ENCODE assay signal across 8 cellular contexts in genomic region chr10:70379581-70380176, GRCh38. TPM values are rescaled to one million over a fixed set of nuclear protein-coding genes. Genes with fewer than 3 reads are reported as not detected.
A peak's percentile ranks its signal among the peaks of the same experiment; 100 is the strongest.
DNase-seq lines count a peak whose midpoint lies in the region; ATAC-seq, FAIRE-seq and TF ChIP-seq lines count a peak whose summit lies in the region.

No MANE protein-coding gene starts in this region.

- no peaks in the 10 kb centered on the region for H3K9me2 ChIP-seq in Karpas-422 (replicated peaks; ENCODE audit: insufficient read depth, low read length)

- peak; percentile 72 for TF ChIP-seq CTCF in chondrocyte (IDR thresholded peaks at IDR 0.05)
- TF ChIP-seq CTCF in pancreas (IDR thresholded peaks at IDR 0.05): peak; percentile 24 to 61 (median 36)
- TF ChIP-seq CTCF in ascending aorta (IDR thresholded peaks at IDR 0.05): peak in 1 of 3 experiments; percentile 30

- 86 to 87% methylated on average over 14 of the region's 14 CpGs for WGBS in pancreas, 2 donors

- H3K4me2 ChIP-seq in Karpas-422 (ENCODE audit: low read depth, low read length, poor library complexity, severe bottlenecking): no peak overlapping the region

- no peak overlapping the region for H3K4me3 ChIP-seq in Karpas-422 (ENCODE audit: low read length)
- H3K4me3 ChIP-seq in pancreas: no peak overlapping the region
- no peak overlapping the region for H3K4me3 ChIP-seq in ascending aorta

- ATAC-seq in pancreas: no peak
- no peak for ATAC-seq in activated CD8-positive, alpha-beta memory T cell treated with anti-CD3 and anti-CD28 coated beads, Interleukin-2, amount 10 ng/mL, durations not matched to agents 7 days and 5 days

- peaks cover 13% of the 10 kb centered on the region for H3K4me1 ChIP-seq in Karpas-422 (ENCODE audit: low read length)
- no peaks in the 10 kb centered on the region for H3K4me1 ChIP-seq in pancreas
- H3K4me1 ChIP-seq in ascending aorta: peaks cover 0 to 7% of the 10 kb centered on the region in 2 donors

- no peak overlapping the region for H3K9ac ChIP-seq in Karpas-422 (ENCODE audit: low read length)

- intact Hi-C loops in pancreas (cut with DNase I) (no loop called here), ascending aorta (cut with DNase I) (loop anchor here (5.0 kb wide), 2 partner anchors 78 to 438 kb away; partner anchors contain the start of gene SGPL1)

- DNase-seq in DMS53 (lab: John Stamatoyannopoulos, UW): peak; percentile 42
- no peak for DNase-seq in DMS53 treated with DMSO at 0.1 percent for 48 hours (lab: John Stamatoyannopoulos, UW; ENCODE audit: unreplicated experiment)
- peak; percentile 63 for DNase-seq in Karpas-422
- no peak for DNase-seq in chondrocyte (ENCODE audit: low spot score)
- no peak for DNase-seq in pancreas
- no peak for DNase-seq in activated CD8-positive, alpha-beta memory T cell treated with anti-CD3 and anti-CD28 coated beads, Interleukin-2, amount 10 ng/mL, durations not matched to agents 7 days and 5 days
- DNase-seq in ascending aorta (ENCODE audit: low spot score in 2 of 2): no peak
- no peak for DNase-seq in NCI-H510A treated with DMSO at 0.1 percent for 48 hours (lab: John Stamatoyannopoulos, UW)

- no peak overlapping the region for H2AFZ ChIP-seq in Karpas-422 (ENCODE audit: low read length)

- FAIRE-seq in pancreas (lab: Jason Lieb, UNC): no peak

- H3K4me1 Mint-ChIP-seq in chondrocyte (ENCODE audit: low read depth): peaks cover 35% of the 10 kb centered on the region
- H3K4me1 Mint-ChIP-seq in activated CD8-positive, alpha-beta memory T cell treated with anti-CD3 and anti-CD28 coated beads, Interleukin-2, amount 10 ng/mL, durations not matched to agents 7 days and 5 days: peaks cover 12% of the 10 kb centered on the region

- no peak overlapping the region for H3K27ac Mint-ChIP-seq in chondrocyte (ENCODE audit: unreplicated experiment)
- no peak overlapping the region for H3K27ac Mint-ChIP-seq in activated CD8-positive, alpha-beta memory T cell treated with anti-CD3 and anti-CD28 coated beads, Interleukin-2, amount 10 ng/mL, durations not matched to agents 7 days and 5 days

- CTCF ChIA-PET in activated CD8-positive, alpha-beta memory T cell treated with anti-CD3 and anti-CD28 coated beads, Interleukin-2, amount 10 ng/mL, durations not matched to agents 7 days and 5 days (lab: Charles Lee): interaction anchor here (0.6 to 5.4 kb wide), 16 partner anchors 10 to 379 kb away, joined by 3 to 51 read pairs (median 4); partner anchors contain the start of genes EIF4EBP2, SAR1A and TYSND1

- H4K20me1 ChIP-seq in Karpas-422 (ENCODE audit: insufficient read depth, low read depth, low read length): no peaks in the 10 kb centered on the region

- H3K9me3 ChIP-seq in Karpas-422 (ENCODE audit: low read length) (no peaks in the 10 kb centered on the region), pancreas (no peaks in the 10 kb centered on the region), ascending aorta (no peaks in the 10 kb centered on the region)

- H3K27me3 ChIP-seq in Karpas-422 (ENCODE audit: low read length) (no peaks in the 10 kb centered on the region), pancreas (no peaks in the 10 kb centered on the region), ascending aorta (no peaks in the 10 kb centered on the region)

- no peak overlapping the region for H3K4me3 Mint-ChIP-seq in chondrocyte (ENCODE audit: unreplicated experiment)
- no peak overlapping the region for H3K4me3 Mint-ChIP-seq in activated CD8-positive, alpha-beta memory T cell treated with anti-CD3 and anti-CD28 coated beads, Interleukin-2, amount 10 ng/mL, durations not matched to agents 7 days and 5 days

- H3K79me2 ChIP-seq in Karpas-422 (ENCODE audit: low read length): peaks cover 68% of the 10 kb centered on the region

- H3K36me3 Mint-ChIP-seq in chondrocyte (ENCODE audit: low read depth): no peaks in the 10 kb centered on the region
- H3K36me3 Mint-ChIP-seq in activated CD8-positive, alpha-beta memory T cell treated with anti-CD3 and anti-CD28 coated beads, Interleukin-2, amount 10 ng/mL, durations not matched to agents 7 days and 5 days: peaks cover 4% of the 10 kb centered on the region

- H3K27me3 Mint-ChIP-seq in chondrocyte (ENCODE audit: low read depth): no peaks in the 10 kb centered on the region
- H3K27me3 Mint-ChIP-seq in activated CD8-positive, alpha-beta memory T cell treated with anti-CD3 and anti-CD28 coated beads, Interleukin-2, amount 10 ng/mL, durations not matched to agents 7 days and 5 days: no peaks in the 10 kb centered on the region

- H3K27ac ChIP-seq in Karpas-422 (ENCODE audit: low read length) (no peak overlapping the region), pancreas (no peak overlapping the region), ascending aorta (no peak overlapping the region)

- H3K9me3 Mint-ChIP-seq in chondrocyte (ENCODE audit: low read depth): peaks cover 3% of the 10 kb centered on the region
- no peaks in the 10 kb centered on the region for H3K9me3 Mint-ChIP-seq in activated CD8-positive, alpha-beta memory T cell treated with anti-CD3 and anti-CD28 coated beads, Interleukin-2, amount 10 ng/mL, durations not matched to agents 7 days and 5 days (ENCODE audit: low read depth)

- H3K36me3 ChIP-seq in Karpas-422 (ENCODE audit: insufficient read depth, low read length) (peaks cover 12% of the 10 kb centered on the region), pancreas (no peaks in the 10 kb centered on the region), ascending aorta (no peaks in the 10 kb centered on the region)

RNA-seq across cellular contexts. Expression of gene LRRC20, which starts 2.7 kb away (rescaled TPM):
- 13.6 and 37.0 TPM in 2 replicates for total RNA-seq in Karpas-422 (2014; rRNA removed; shearing (Covaris generic); ENCODE audit: low replicate concordance)
- total RNA-seq in chondrocyte: 8.8 to 10.8 TPM (median 9.5 TPM) in 3 replicates
- 1 to 10 TPM; 1.3 to 3.7 (median 2.1) TPM for total RNA-seq in pancreas
- 1 to 10 TPM; 1.7 to 4.3 TPM for polyA plus RNA-seq in pancreas
- 10 to 100 TPM; 14.9 to 18.2 TPM for total RNA-seq in activated CD8-positive, alpha-beta memory T cell treated with anti-CD3 and anti-CD28 coated beads, Interleukin-2, amount 10 ng/mL, durations not matched to agents 7 days and 5 days
- 21.1 TPM for total RNA-seq in ascending aorta

RNA-seq across cellular contexts. Expression of gene EIF4EBP2, which starts 24.3 kb away (rescaled TPM):
- 35.3 and 78.0 TPM in 2 replicates for total RNA-seq in Karpas-422 (2014; rRNA removed; shearing (Covaris generic); ENCODE audit: low replicate concordance)
- 39.6 to 52.9 TPM (median 41.0 TPM) in 3 replicates for total RNA-seq in chondrocyte
- total RNA-seq in pancreas: 10 to 100 TPM; 28.7 to 43.5 (median 35.1) TPM
- polyA plus RNA-seq in pancreas: 10 to 100 TPM; 12.5 to 16.0 TPM
- total RNA-seq in activated CD8-positive, alpha-beta memory T cell treated with anti-CD3 and anti-CD28 coated beads, Interleukin-2, amount 10 ng/mL, durations not matched to agents 7 days and 5 days: 10 to 100 TPM; 37.8 to 51.7 TPM
- total RNA-seq in ascending aorta: 35.4 TPM

Comparison
In these comparisons a context has a peak if more than half of its experiments do, and no peak if none do; other contexts are left out.
1. DNase-seq: peak in DMS53 (single experiment) and Karpas-422 (single experiment); none in DMS53 treated with DMSO at 0.1 percent for 48 hours (single experiment), chondrocyte (single experiment), pancreas (0 of 6), activated CD8-positive, alpha-beta memory T cell treated with anti-CD3 and anti-CD28 coated beads, Interleukin-2, amount 10 ng/mL, durations not matched to agents 7 days and 5 days (single experiment), ascending aorta (0 of 2) and NCI-H510A treated with DMSO at 0.1 percent for 48 hours (single experiment).